Comparison of ENCODE assay signal across 14 cellular contexts in genomic region chr20:62710886-62711702, GRCh38. TPM values are rescaled to one million over a fixed set of nuclear protein-coding genes. Genes with fewer than 3 reads are reported as not detected.
DNase-seq lines count a peak whose midpoint lies in the region; ATAC-seq lines count a peak whose summit lies in the region.
"Had no signal": no experiment of that assay in that cellular context is flagged by ENCODE, and none has a peak within 500 bp of the region (broad histone marks: within the 10 kb centered on the region; RNA-seq: fewer than 3 reads in every experiment).

No MANE protein-coding gene starts in this region.

- peak; percentile 46 for ATAC-seq in activated CD8-positive, alpha-beta memory T cell treated with anti-CD3 and anti-CD28 coated beads, Interleukin-2, amount 10 ng/mL, durations not matched to agents 7 days and 5 days
- ATAC-seq in activated CD8-positive, alpha-beta T cell treated with anti-CD3 and anti-CD28 coated beads, Interleukin-2, amount 10 ng/mL, durations not matched to agents 7 days and 5 days, result no peak
- ATAC-seq in HG03571 (IDR thresholded peaks at IDR 0.05; ENCODE audit: unreplicated experiment), result no peak
- ATAC-seq: left lobe of liver had no signal

- no peaks in the 10 kb centered on the region for H3K9me3 Mint-ChIP-seq in activated CD8-positive, alpha-beta memory T cell treated with anti-CD3 and anti-CD28 coated beads, Interleukin-2, amount 10 ng/mL, durations not matched to agents 7 days and 5 days (ENCODE audit: low read depth)
- H3K9me3 Mint-ChIP-seq in activated CD8-positive, alpha-beta T cell treated with anti-CD3 and anti-CD28 coated beads, Interleukin-2, amount 10 ng/mL, durations not matched to agents 7 days and 5 days (ENCODE audit: insufficient read depth), result no peaks in the 10 kb centered on the region
- H3K9me3 Mint-ChIP-seq: activated naive CD8-positive, alpha-beta T cell treated with anti-CD3 and anti-CD28 coated beads, Interleukin-2, amount 10 ng/mL, durations not matched to agents 7 days and 5 days; stimulated activated naive CD8-positive, alpha-beta T cell treated with anti-CD3 and anti-CD28 coated beads, Interleukin-15, Interleukin-2, amounts not matched to agents 100 ng/mL and 50 ng/mL, for 24 hours had no signal

- peaks cover 6% of the 10 kb centered on the region for H3K4me1 Mint-ChIP-seq in activated CD8-positive, alpha-beta memory T cell treated with anti-CD3 and anti-CD28 coated beads, Interleukin-2, amount 10 ng/mL, durations not matched to agents 7 days and 5 days
- H3K4me1 Mint-ChIP-seq in activated CD8-positive, alpha-beta T cell treated with anti-CD3 and anti-CD28 coated beads, Interleukin-2, amount 10 ng/mL, durations not matched to agents 7 days and 5 days (ENCODE audit: low read depth), result peaks cover 14% of the 10 kb centered on the region

- CTCF ChIA-PET in activated CD8-positive, alpha-beta memory T cell treated with anti-CD3 and anti-CD28 coated beads, Interleukin-2, amount 10 ng/mL, durations not matched to agents 7 days and 5 days (lab: Charles Lee), result interaction anchor here (1.6 kb wide), 1 partner anchor 80 kb away, joined by 4 read pairs; no protein-coding TSS in a partner anchor
- CTCF ChIA-PET in activated CD8-positive, alpha-beta T cell treated with anti-CD3 and anti-CD28 coated beads, Interleukin-2, amount 10 ng/mL, durations not matched to agents 7 days and 5 days (lab: Charles Lee), result no interaction called here

- H3K27ac Mint-ChIP-seq in activated CD8-positive, alpha-beta memory T cell treated with anti-CD3 and anti-CD28 coated beads, Interleukin-2, amount 10 ng/mL, durations not matched to agents 7 days and 5 days, result no peak overlapping the region
- H3K27ac Mint-ChIP-seq in activated CD8-positive, alpha-beta T cell treated with anti-CD3 and anti-CD28 coated beads, Interleukin-2, amount 10 ng/mL, durations not matched to agents 7 days and 5 days, result no peak overlapping the region
- H3K27ac Mint-ChIP-seq: activated naive CD8-positive, alpha-beta T cell treated with anti-CD3 and anti-CD28 coated beads, Interleukin-2, amount 10 ng/mL, durations not matched to agents 7 days and 5 days; B cell; stimulated activated naive CD8-positive, alpha-beta T cell treated with anti-CD3 and anti-CD28 coated beads, Interleukin-15, Interleukin-2, amounts not matched to agents 100 ng/mL and 50 ng/mL, for 24 hours had no signal

- H3K36me3 Mint-ChIP-seq in activated CD8-positive, alpha-beta memory T cell treated with anti-CD3 and anti-CD28 coated beads, Interleukin-2, amount 10 ng/mL, durations not matched to agents 7 days and 5 days, result no peaks in the 10 kb centered on the region
- H3K36me3 Mint-ChIP-seq in activated CD8-positive, alpha-beta T cell treated with anti-CD3 and anti-CD28 coated beads, Interleukin-2, amount 10 ng/mL, durations not matched to agents 7 days and 5 days (ENCODE audit: low read depth), result no peaks in the 10 kb centered on the region
- H3K36me3 Mint-ChIP-seq: activated naive CD8-positive, alpha-beta T cell treated with anti-CD3 and anti-CD28 coated beads, Interleukin-2, amount 10 ng/mL, durations not matched to agents 7 days and 5 days had no signal

- POLR2A ChIA-PET in activated CD8-positive, alpha-beta T cell treated with anti-CD3 and anti-CD28 coated beads, Interleukin-2, amount 10 ng/mL, durations not matched to agents 7 days and 5 days (lab: Charles Lee), result no interaction called here

- no peak for DNase-seq in activated CD8-positive, alpha-beta memory T cell treated with anti-CD3 and anti-CD28 coated beads, Interleukin-2, amount 10 ng/mL, durations not matched to agents 7 days and 5 days
- no peak for DNase-seq in activated CD8-positive, alpha-beta memory T cell treated with anti-CD3 and anti-CD28 coated beads for 24 hours
- DNase-seq in MV-4-11 (lab: John Stamatoyannopoulos, UW), result peak; percentile 86
- peak; percentile 30 for DNase-seq in activated CD8-positive, alpha-beta T cell treated with anti-CD3 and anti-CD28 coated beads, Interleukin-2, amount 10 ng/mL, durations not matched to agents 7 days and 5 days
- DNase-seq in stimulated activated CD4-positive, alpha-beta T cell treated with anti-CD3 and anti-CD28 coated beads, Interleukin-4, amount 100 ng/mL, for 24 hours, result peak; percentile 33
- no peak for DNase-seq in NCI-H1436 (lab: John Stamatoyannopoulos, UW)
- DNase-seq in NCI-H82 (lab: John Stamatoyannopoulos, UW), result no peak
- DNase-seq: activated naive CD8-positive, alpha-beta T cell treated with anti-CD3 and anti-CD28 coated beads, Interleukin-2, amount 10 ng/mL, durations not matched to agents 7 days and 5 days; erythroblast; KBM-7 had no signal

- peaks cover 56% of the 10 kb centered on the region for H3K27me3 Mint-ChIP-seq in activated CD8-positive, alpha-beta memory T cell treated with anti-CD3 and anti-CD28 coated beads, Interleukin-2, amount 10 ng/mL, durations not matched to agents 7 days and 5 days
- H3K27me3 Mint-ChIP-seq in activated CD8-positive, alpha-beta T cell treated with anti-CD3 and anti-CD28 coated beads, Interleukin-2, amount 10 ng/mL, durations not matched to agents 7 days and 5 days (ENCODE audit: low read depth), result peaks cover 41% of the 10 kb centered on the region

- H3K4me3 Mint-ChIP-seq in activated CD8-positive, alpha-beta memory T cell treated with anti-CD3 and anti-CD28 coated beads, Interleukin-2, amount 10 ng/mL, durations not matched to agents 7 days and 5 days, result no peak overlapping the region
- no peak overlapping the region for H3K4me3 Mint-ChIP-seq in activated CD8-positive, alpha-beta T cell treated with anti-CD3 and anti-CD28 coated beads, Interleukin-2, amount 10 ng/mL, durations not matched to agents 7 days and 5 days
- H3K4me3 Mint-ChIP-seq: activated naive CD8-positive, alpha-beta T cell treated with anti-CD3 and anti-CD28 coated beads, Interleukin-2, amount 10 ng/mL, durations not matched to agents 7 days and 5 days; B cell; stimulated activated naive CD8-positive, alpha-beta T cell treated with anti-CD3 and anti-CD28 coated beads, Interleukin-15, Interleukin-2, amounts not matched to agents 100 ng/mL and 50 ng/mL, for 24 hours had no signal

RNA-seq across cellular contexts. Expression of gene NTSR1, which starts 2.5 kb away (rescaled TPM):
- total RNA-seq in activated CD8-positive, alpha-beta memory T cell treated with anti-CD3 and anti-CD28 coated beads, Interleukin-2, amount 10 ng/mL, durations not matched to agents 7 days and 5 days, result not detected
- under 1 TPM; 0.13 to 0.21 TPM for total RNA-seq in activated CD8-positive, alpha-beta T cell treated with anti-CD3 and anti-CD28 coated beads, Interleukin-2, amount 10 ng/mL, durations not matched to agents 7 days and 5 days
- total RNA-seq: B cell had no signal

Comparison
In these comparisons a context has a peak if more than half of its experiments do, and no peak if none do; other contexts are left out.
1. DNase-seq: peak in MV-4-11 (single experiment), activated CD8-positive, alpha-beta T cell treated with anti-CD3 and anti-CD28 coated beads, Interleukin-2, amount 10 ng/mL, durations not matched to agents 7 days and 5 days (single experiment) and stimulated activated CD4-positive, alpha-beta T cell treated with anti-CD3 and anti-CD28 coated beads, Interleukin-4, amount 100 ng/mL, for 24 hours (single experiment); none in activated CD8-positive, alpha-beta memory T cell treated with anti-CD3 and anti-CD28 coated beads, Interleukin-2, amount 10 ng/mL, durations not matched to agents 7 days and 5 days (single experiment), activated CD8-positive, alpha-beta memory T cell treated with anti-CD3 and anti-CD28 coated beads for 24 hours (single experiment), NCI-H1436 (single experiment) and NCI-H82 (single experiment).